Comparison of ENCODE assay signal across 8 cellular contexts in genomic region chr10:92849234-92849525, GRCh38. TPM values are rescaled to one million over a fixed set of nuclear protein-coding genes. Genes with fewer than 3 reads are reported as not detected.
DNase-seq lines count a peak whose midpoint lies in the region; ATAC-seq and TF ChIP-seq lines count a peak whose summit lies in the region.

No MANE protein-coding gene starts in this region.

- no peaks in the 10 kb centered on the region for H3K36me3 ChIP-seq in esophagus (ENCODE audit: control insufficient read depth in 2 of 2, insufficient read depth in 2 of 2, low read length in 1 of 2)

- peak overlapping the region; percentile 88 to 90 for H3K4me3 ChIP-seq in esophagus (ENCODE audit: low read depth in 1 of 2, low read length in 2 of 2)
- peak overlapping the region; percentile 57 for H3K4me3 ChIP-seq in retinal pigment epithelial cell (ENCODE audit: low read length)

- H3K27me3 ChIP-seq in esophagus (ENCODE audit: control insufficient read depth in 1 of 2, insufficient read depth in 2 of 2, low read length in 2 of 2), result no peaks in the 10 kb centered on the region

- TF ChIP-seq CTCF in retinal pigment epithelial cell (conservative IDR thresholded peaks at IDR 0.05; ENCODE audit: low read depth, low read length), result no peak

- no peaks in the 10 kb centered on the region for H3K9me3 ChIP-seq in esophagus (ENCODE audit: control insufficient read depth in 2 of 2, insufficient read depth in 1 of 2, low read depth in 1 of 2, low read length in 1 of 2)

- WGBS in esophagus, 2 donors, result 1 to 3% methylated on average over 7 of the region's 7 CpGs

- intact Hi-C loops in head of caudate nucleus (cut with DNase I), result loop anchor here (5.0 to 10.0 kb wide), 2 partner anchors 33 to 254 kb away; partner anchors contain the start of gene KIF11

- H3K4me1 ChIP-seq in esophagus (ENCODE audit: control insufficient read depth in 2 of 2, insufficient read depth in 2 of 2, low read length in 1 of 2), result peaks cover 0 to 2% of the 10 kb centered on the region in 2 donors

- H3K27ac ChIP-seq in esophagus (ENCODE audit: low read depth in 2 of 2, low read length in 1 of 2), result no peak overlapping the region

- DNase-seq in NCI-H1092 treated with DMSO at 0.1 percent for 48 hours (lab: John Stamatoyannopoulos, UW) (peak; percentile 35), NCI-H1092 (lab: John Stamatoyannopoulos, UW) (no peak), OCI-M1 (lab: John Stamatoyannopoulos, UW) (peak; percentile 70), retinal pigment epithelial cell (ENCODE audit: low read depth) (no peak), head of caudate nucleus (no peak)

- ATAC-seq in GM19023 (IDR thresholded peaks at IDR 0.05; ENCODE audit: unreplicated experiment), result no peak
- ATAC-seq in GM19324 (IDR thresholded peaks at IDR 0.05; ENCODE audit: low FRiP score, unreplicated experiment), result no peak

RNA-seq across cellular contexts. Expression of gene EXOC6, which starts 0.9 kb away (rescaled TPM):
- polyA plus RNA-seq in esophagus, result 1 to 10 TPM; 1.4 to 2.0 TPM

Comparison
In these comparisons a context has a peak if more than half of its experiments do, and no peak if none do; other contexts are left out.
1. DNase-seq: peak in NCI-H1092 treated with DMSO at 0.1 percent for 48 hours (single experiment) and OCI-M1 (single experiment); none in NCI-H1092 (single experiment), retinal pigment epithelial cell (single experiment) and head of caudate nucleus (0 of 42).